ENCODE assay signal across 8 cellular contexts in genomic region chr19:45091031-45091918, GRCh38. TPM values are rescaled to one million over a fixed set of nuclear protein-coding genes. Genes with fewer than 3 reads are reported as not detected.
DNase-seq lines count a peak whose midpoint lies in the region; ATAC-seq and TF ChIP-seq lines count a peak whose summit lies in the region.

No MANE protein-coding gene starts in this region.

- peaks cover 34% of the 10 kb centered on the region for H3K79me2 ChIP-seq in KMS-11 (ENCODE audit: insufficient read depth, low read depth)

- peak overlapping the region; percentile 96 for H3K4me3 Mint-ChIP-seq in neural crest cell
- H3K4me3 Mint-ChIP-seq in stimulated activated naive CD8-positive, alpha-beta T cell treated with anti-CD3 and anti-CD28 coated beads, Interleukin-15, amount 100 ng/mL, for 72 hours = peak overlapping the region; percentile 80 to 90

- peak overlapping the region; percentile 98 for H3K4me2 ChIP-seq in KMS-11

- H3K9ac ChIP-seq in KMS-11 = peak overlapping the region; percentile 52; the same call in 1 of the 2 replicates

- peaks cover 4% of the 10 kb centered on the region for H3K27me3 Mint-ChIP-seq in neural crest cell (ENCODE audit: low read depth)
- no peaks in the 10 kb centered on the region for H3K27me3 Mint-ChIP-seq in stimulated activated naive CD8-positive, alpha-beta T cell treated with anti-CD3 and anti-CD28 coated beads, Interleukin-15, amount 100 ng/mL, for 72 hours

- ATAC-seq in GM21529 (IDR thresholded peaks at IDR 0.05; ENCODE audit: unreplicated experiment) (peak; percentile 54), foreskin keratinocyte (peak; percentile 75)
- ATAC-seq in stimulated activated naive CD8-positive, alpha-beta T cell treated with anti-CD3 and anti-CD28 coated beads, Interleukin-15, amount 100 ng/mL, for 72 hours = peak; percentile 77

- no peaks in the 10 kb centered on the region for H3K9me3 Mint-ChIP-seq in neural crest cell
- H3K9me3 Mint-ChIP-seq in stimulated activated naive CD8-positive, alpha-beta T cell treated with anti-CD3 and anti-CD28 coated beads, Interleukin-15, amount 100 ng/mL, for 72 hours = no peaks in the 10 kb centered on the region

- H3K27ac ChIP-seq in KMS-11 (peak overlapping the region; percentile 62), foreskin keratinocyte (peak overlapping the region; percentile 97)

- H4K20me1 ChIP-seq in KMS-11 (ENCODE audit: insufficient read depth) = no peaks in the 10 kb centered on the region

- no peak for TF ChIP-seq CTCF in KMS-11 (conservative IDR thresholded peaks at IDR 0.05; ENCODE audit: low read depth, low read length)
- no peak for TF ChIP-seq CTCF in foreskin keratinocyte (conservative IDR thresholded peaks at IDR 0.05)
- TF ChIP-seq CTCF in neural crest cell (conservative IDR thresholded peaks at IDR 0.05) = no peak

- H3K27ac Mint-ChIP-seq in neural crest cell (ENCODE audit: unreplicated experiment) = peak overlapping the region; percentile 100
- peak overlapping the region; percentile 89 to 100 for H3K27ac Mint-ChIP-seq in stimulated activated naive CD8-positive, alpha-beta T cell treated with anti-CD3 and anti-CD28 coated beads, Interleukin-15, amount 100 ng/mL, for 72 hours

- H3K27me3 ChIP-seq in KMS-11 (ENCODE audit: insufficient read depth, low read depth) (no peaks in the 10 kb centered on the region), foreskin keratinocyte (no peaks in the 10 kb centered on the region)

- no peak overlapping the region for H3K4me3 ChIP-seq in KMS-11 (IDR thresholded peaks at IDR 0.05; ENCODE audit: insufficient read depth, low read depth, low read length)

- H3K4me1 ChIP-seq in KMS-11 (ENCODE audit: low read depth, poor library complexity, severe bottlenecking) (peaks cover 30% of the 10 kb centered on the region), foreskin keratinocyte (no peaks in the 10 kb centered on the region)

- H2AFZ ChIP-seq in KMS-11 (ENCODE audit: low read depth) = no peak overlapping the region

- peaks cover 6% of the 10 kb centered on the region; the same call in 1 of the 2 replicates for H3K36me3 ChIP-seq in KMS-11 (ENCODE audit: insufficient read depth)

- H3K4me1 Mint-ChIP-seq in neural crest cell = peaks cover 45% of the 10 kb centered on the region
- H3K4me1 Mint-ChIP-seq in stimulated activated naive CD8-positive, alpha-beta T cell treated with anti-CD3 and anti-CD28 coated beads, Interleukin-15, amount 100 ng/mL, for 72 hours = peaks cover 79% of the 10 kb centered on the region

- no peaks in the 10 kb centered on the region for H3K36me3 Mint-ChIP-seq in neural crest cell (ENCODE audit: low read depth)

- DNase-seq in DMS114 treated with DMSO at 0.1 percent for 48 hours (lab: John Stamatoyannopoulos, UW; ENCODE audit: unreplicated experiment) = peak; percentile 92
- DNase-seq in SHP77 (lab: John Stamatoyannopoulos, UW) = peak; percentile 96
- peak; percentile 94 for DNase-seq in activated naive CD4-positive, alpha-beta T cell treated with Interleukin-2 at 50 U/mL for 16 hours
- peak; percentile 94 to 97 for DNase-seq in foreskin keratinocyte
- DNase-seq in neural crest cell (ENCODE audit: low read depth, low spot score) = peak; percentile 100
- DNase-seq in stimulated activated naive CD8-positive, alpha-beta T cell treated with anti-CD3 and anti-CD28 coated beads, Interleukin-15, amount 100 ng/mL, for 72 hours = peak; percentile 94 to 95

RNA-seq across cellular contexts. Expression of gene PPP1R37, which starts 1.7 kb away (rescaled TPM):
- total RNA-seq in foreskin keratinocyte (20.9 and 21.8 TPM in 2 replicates), neural crest cell (35.8 and 38.6 TPM in 2 replicates)
- polyA plus RNA-seq in foreskin keratinocyte = 16.6 and 17.5 TPM in 2 replicates

RNA-seq across cellular contexts. Expression of gene GEMIN7, which starts 12.2 kb away (rescaled TPM):
- 34.9 and 37.8 TPM in 2 replicates for total RNA-seq in foreskin keratinocyte
- 63.9 and 70.8 TPM in 2 replicates for polyA plus RNA-seq in foreskin keratinocyte
- total RNA-seq in neural crest cell = 36.0 and 36.2 TPM in 2 replicates

RNA-seq across cellular contexts. Expression of gene ZNF296, which starts 15.0 kb away (rescaled TPM):
- total RNA-seq in foreskin keratinocyte (2.5 TPM in 2 replicates), neural crest cell (0.73 and 1.2 TPM in 2 replicates)
- 5.5 and 5.8 TPM in 2 replicates for polyA plus RNA-seq in foreskin keratinocyte

RNA-seq across cellular contexts. Expression of gene CLASRP, which starts 52.4 kb away (rescaled TPM):
- total RNA-seq in foreskin keratinocyte (25.9 and 30.2 TPM in 2 replicates), neural crest cell (119 and 121 TPM in 2 replicates)
- polyA plus RNA-seq in foreskin keratinocyte = 43.5 and 46.7 TPM in 2 replicates
